ENCODE assay signal across 11 cellular contexts in genomic region chr18:9715974-9716373, GRCh38.
"Had no signal": no experiment of that assay in that cellular context is flagged by ENCODE, and none has a peak within 500 bp of the region (broad histone marks: within the 10 kb centered on the region; RNA-seq: fewer than 3 reads in every experiment).

No MANE protein-coding gene starts in this region.

- H3K27ac Mint-ChIP-seq: activated CD4-positive, alpha-beta T cell treated with anti-CD3 and anti-CD28 coated beads for 36 hours; activated CD8-positive, alpha-beta T cell treated with anti-CD3 and anti-CD28 coated beads for 36 hours; activated naive CD8-positive, alpha-beta T cell treated with anti-CD3 and anti-CD28 coated beads, Interleukin-2, amount 10 ng/mL, durations not matched to agents 7 days and 5 days; nephron had no signal

- H3K36me3 Mint-ChIP-seq: activated naive CD8-positive, alpha-beta T cell treated with anti-CD3 and anti-CD28 coated beads, Interleukin-2, amount 10 ng/mL, durations not matched to agents 7 days and 5 days had no signal

- H3K9me3 Mint-ChIP-seq: activated CD8-positive, alpha-beta T cell treated with anti-CD3 and anti-CD28 coated beads for 36 hours; activated naive CD8-positive, alpha-beta T cell treated with anti-CD3 and anti-CD28 coated beads, Interleukin-2, amount 10 ng/mL, durations not matched to agents 7 days and 5 days; nephron had no signal

- DNase-seq: activated CD4-positive, alpha-beta T cell treated with anti-CD3 and anti-CD28 coated beads for 36 hours; activated CD8-positive, alpha-beta memory T cell treated with anti-CD3 and anti-CD28 coated beads, Interleukin-2, amount 50 U/mL, for 4 hours; activated CD8-positive, alpha-beta T cell treated with anti-CD3 and anti-CD28 coated beads for 36 hours; activated naive CD8-positive, alpha-beta T cell treated with anti-CD3 and anti-CD28 coated beads, Interleukin-2, amount 10 ng/mL, durations not matched to agents 7 days and 5 days; dorsolateral prefrontal cortex; mesenchymal stem cell; stimulated activated CD4-positive, alpha-beta T cell treated with anti-CD3 and anti-CD28 coated beads, Interleukin-15, amount 100 ng/mL, for 24 hours; stimulated activated CD4-positive, alpha-beta T cell treated with anti-CD3 and anti-CD28 coated beads, Interleukin-4, amount 100 ng/mL, for 24 hours; thyroid gland had no signal

- ATAC-seq: activated CD4-positive, alpha-beta T cell treated with anti-CD3 and anti-CD28 coated beads for 36 hours; activated CD8-positive, alpha-beta T cell treated with anti-CD3 and anti-CD28 coated beads for 36 hours; left lobe of liver had no signal

- H3K4me3 Mint-ChIP-seq: activated CD4-positive, alpha-beta T cell treated with anti-CD3 and anti-CD28 coated beads for 36 hours; activated CD8-positive, alpha-beta T cell treated with anti-CD3 and anti-CD28 coated beads for 36 hours; activated naive CD8-positive, alpha-beta T cell treated with anti-CD3 and anti-CD28 coated beads, Interleukin-2, amount 10 ng/mL, durations not matched to agents 7 days and 5 days; nephron had no signal
